15 cellular contexts compared by ENCODE assay signal in the genomic region with DNA sequence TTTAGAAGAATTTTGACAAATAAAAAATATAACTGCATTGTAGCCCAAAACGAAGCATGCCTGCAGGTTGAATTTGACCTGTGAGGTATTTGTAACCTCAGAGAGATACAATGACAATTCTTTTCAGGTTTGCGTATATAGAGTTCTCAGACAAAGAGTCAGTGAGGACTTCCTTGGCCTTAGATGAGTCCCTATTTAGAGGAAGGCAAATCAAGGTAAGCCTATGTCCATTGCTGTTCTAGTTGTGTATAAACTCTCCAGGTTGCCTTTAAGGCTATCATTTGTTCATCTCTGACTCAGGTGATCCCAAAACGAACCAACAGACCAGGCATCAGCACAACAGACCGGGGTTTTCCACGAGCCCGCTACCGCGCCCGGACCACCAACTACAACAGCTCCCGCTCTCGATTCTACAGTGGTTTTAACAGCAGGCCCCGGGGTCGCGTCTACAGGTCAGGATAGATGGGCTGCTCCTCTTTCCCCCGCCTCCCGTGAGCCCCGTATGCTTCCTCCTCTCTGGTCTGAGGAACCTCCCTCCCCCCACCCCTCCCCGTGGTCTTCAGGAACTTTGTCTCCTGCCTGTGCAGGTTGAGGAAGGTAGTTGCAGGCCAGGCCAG. TPM values are rescaled to one million over a fixed set of nuclear protein-coding genes. Genes with fewer than 3 reads are reported as not detected.
DNase-seq lines count a peak whose midpoint lies in the region; ATAC-seq and TF ChIP-seq lines count a peak whose summit lies in the region.
"Had no signal": no experiment of that assay in that cellular context is flagged by ENCODE, and none has a peak within 500 bp of the region (broad histone marks: within the 10 kb centered on the region; RNA-seq: fewer than 3 reads in every experiment).

No MANE protein-coding gene starts in this region.

- H3K4me2 ChIP-seq in neural progenitor cell (peak overlapping the region; percentile 95), GM23248 (ENCODE audit: unreplicated experiment) (no peak overlapping the region)

- peaks cover 1% of the 10 kb centered on the region for H3K9me3 Mint-ChIP-seq in activated naive CD8-positive, alpha-beta T cell treated with anti-CD3 and anti-CD28 coated beads for 36 hours
- no peaks in the 10 kb centered on the region for H3K9me3 Mint-ChIP-seq in neural progenitor cell

- intact Hi-C loops in right cardiac atrium (cut with DNase I) (loop anchor here (5.0 to 10.0 kb wide), 5 partner anchors 121 to 241 kb away; a partner anchor contains a TSS), cardiac septum (cut with DNase I) (no loop called here)

- no peak for TF ChIP-seq CTCF in neural progenitor cell (IDR thresholded peaks at IDR 0.05)

- peaks cover 29% of the 10 kb centered on the region for H3K79me2 ChIP-seq in neural progenitor cell (ENCODE audit: low read depth)
- peaks cover 31% of the 10 kb centered on the region for H3K79me2 ChIP-seq in GM23248 (ENCODE audit: insufficient read depth)

- H4K20me1 ChIP-seq in neural progenitor cell (ENCODE audit: low read depth), result peaks cover 20% of the 10 kb centered on the region
- H4K20me1 ChIP-seq in GM23248 (ENCODE audit: insufficient read depth), result no peaks in the 10 kb centered on the region

- H3K27me3 ChIP-seq in right cardiac atrium (ENCODE audit: control insufficient read depth, insufficient read depth) (no peaks in the 10 kb centered on the region), neural progenitor cell (no peaks in the 10 kb centered on the region), GM23248 (replicated peaks; ENCODE audit: insufficient read depth) (no peaks in the 10 kb centered on the region)
- H3K27me3 ChIP-seq: MG63, SJCRH30 had no signal

- H3K9me2 ChIP-seq in GM23248 (ENCODE audit: insufficient read depth), result no peaks in the 10 kb centered on the region

- in situ Hi-C loops in GM23248 (cut with MboI), result no loop called here

- no peak overlapping the region for H3K9ac ChIP-seq in neural progenitor cell
- H3K9ac ChIP-seq in GM23248, result no peak overlapping the region

- H3K27ac ChIP-seq in right cardiac atrium (ENCODE audit: low read length) (no peak overlapping the region), neural progenitor cell (no peak overlapping the region), GM23248 (no peak overlapping the region)
- H3K27ac ChIP-seq: SJCRH30 had no signal

- H3K36me3 ChIP-seq in neural progenitor cell, result peaks cover 14% of the 10 kb centered on the region
- H3K36me3 ChIP-seq in GM23248 (ENCODE audit: low read depth), result peaks cover 33% of the 10 kb centered on the region

- peak overlapping the region; percentile 18 for H3K4me3 Mint-ChIP-seq in activated naive CD8-positive, alpha-beta T cell treated with anti-CD3 and anti-CD28 coated beads for 36 hours
- H3K4me3 Mint-ChIP-seq in neural progenitor cell, result peak overlapping the region; percentile 47
- H3K4me3 Mint-ChIP-seq: CD14-positive monocyte had no signal

- H3K9me3 ChIP-seq in right cardiac atrium (ENCODE audit: control insufficient read depth, low read length), result no peaks in the 10 kb centered on the region
- H3K9me3 ChIP-seq in neural progenitor cell (ENCODE audit: low read depth), result no peaks in the 10 kb centered on the region
- H3K9me3 ChIP-seq in GM23248 (ENCODE audit: low read depth), result no peaks in the 10 kb centered on the region
- H3K9me3 ChIP-seq: MG63, SJCRH30 had no signal

- peaks cover 67% of the 10 kb centered on the region for H3F3A ChIP-seq in neural progenitor cell (ENCODE audit: low read depth)
- H3F3A ChIP-seq in GM23248 (ENCODE audit: insufficient read depth), result peaks cover 56% of the 10 kb centered on the region

- H3K4me1 Mint-ChIP-seq in activated naive CD8-positive, alpha-beta T cell treated with anti-CD3 and anti-CD28 coated beads for 36 hours, result peaks cover 23% of the 10 kb centered on the region
- H3K4me1 Mint-ChIP-seq in neural progenitor cell, result peaks cover 27% of the 10 kb centered on the region

- ATAC-seq in right cardiac atrium (no peak), GM19455 (IDR thresholded peaks at IDR 0.05; ENCODE audit: unreplicated experiment) (no peak)

- peaks cover 23% of the 10 kb centered on the region for H3K36me3 Mint-ChIP-seq in activated naive CD8-positive, alpha-beta T cell treated with anti-CD3 and anti-CD28 coated beads for 36 hours
- H3K36me3 Mint-ChIP-seq in neural progenitor cell, result peaks cover 27% of the 10 kb centered on the region

- H3K27me3 Mint-ChIP-seq in activated naive CD8-positive, alpha-beta T cell treated with anti-CD3 and anti-CD28 coated beads for 36 hours, result no peaks in the 10 kb centered on the region
- peaks cover 13% of the 10 kb centered on the region for H3K27me3 Mint-ChIP-seq in neural progenitor cell (ENCODE audit: insufficient read depth, low read depth)

- peak overlapping the region; percentile 29 for H3K27ac Mint-ChIP-seq in activated naive CD8-positive, alpha-beta T cell treated with anti-CD3 and anti-CD28 coated beads for 36 hours
- no peak overlapping the region for H3K27ac Mint-ChIP-seq in neural progenitor cell

- no peak overlapping the region for H3K4me3 ChIP-seq in right cardiac atrium (ENCODE audit: low read length)
- no peak overlapping the region for H3K4me3 ChIP-seq in neural progenitor cell
- H3K4me3 ChIP-seq in GM23248, result no peak overlapping the region

- WGBS in right cardiac atrium, result 82% methylated on average over 18 of the region's 18 CpGs
- 83 to 87% methylated on average over 12 to 18 of the region's 18 CpGs for WGBS in GM23248 (ENCODE audit: low coverage in 1 of 2, low lambda C conversion rate in 2 of 2, missing lambda C conversion rate in 2 of 2), 2 experiments

- H2AFZ ChIP-seq in neural progenitor cell (replicated peaks) (no peak overlapping the region), GM23248 (no peak overlapping the region)

- DNase-seq in right cardiac atrium (peak in 2 of 3 donors; percentile 47 to 51), cardiac septum (ENCODE audit: low spot score) (no peak), neural progenitor cell (ENCODE audit: low spot score) (no peak), GM23248 (no peak)
- no peak for DNase-seq in activated naive CD8-positive, alpha-beta T cell treated with anti-CD3 and anti-CD28 coated beads for 36 hours
- DNase-seq: ACHN; activated naive CD4-positive, alpha-beta T cell treated with Interleukin-2 at 50 U/mL for 16 hours; DMS79; MG63; NCI-H748 treated with DMSO at 0.1 percent for 48 hours; nucleus accumbens; retina; SJCRH30 had no signal

- H3K4me1 ChIP-seq in right cardiac atrium (ENCODE audit: control insufficient read depth, insufficient read depth, low read length), result peaks cover 4% of the 10 kb centered on the region
- peaks cover 22% of the 10 kb centered on the region for H3K4me1 ChIP-seq in neural progenitor cell
- peaks cover 8% of the 10 kb centered on the region for H3K4me1 ChIP-seq in GM23248 (ENCODE audit: insufficient read depth)

RNA-seq across cellular contexts. Expression of a gene that starts 2.7 kb away (rescaled TPM):
- total RNA-seq in right cardiac atrium, result 10 to 100 TPM; 93.6 to 97.9 (median 96.4) TPM
- 107 TPM for polyA plus RNA-seq in right cardiac atrium
- total RNA-seq in cardiac septum, result 82.9 TPM
- 100 to 1,000 TPM; 280 to 289 TPM for total RNA-seq in activated naive CD8-positive, alpha-beta T cell treated with anti-CD3 and anti-CD28 coated beads for 36 hours
- total RNA-seq in neural progenitor cell (ENCODE audit: low replicate concordance), result 264 and 298 TPM in 2 replicates
- 60.3 and 65.5 TPM in 2 replicates for total RNA-seq in GM23248 (2014; rRNA removed; shearing (Covaris generic))
- 57.8 and 61.2 TPM in 2 replicates for polyA plus RNA-seq in GM23248 (2016; fragmentation: Nextera tagmentation; extraction: Ambion mirVana)

RNA-seq across cellular contexts. Expression of a gene that starts 17.3 kb away (rescaled TPM):
- 10 to 100 TPM; 40.4 to 51.9 (median 48.8) TPM for total RNA-seq in right cardiac atrium
- 38.1 TPM for polyA plus RNA-seq in right cardiac atrium
- 48.2 TPM for total RNA-seq in cardiac septum
- 1 to 10 TPM; 1.4 to 1.8 TPM for total RNA-seq in activated naive CD8-positive, alpha-beta T cell treated with anti-CD3 and anti-CD28 coated beads for 36 hours
- 14.9 and 18.0 TPM in 2 replicates for total RNA-seq in neural progenitor cell (ENCODE audit: low replicate concordance)
- total RNA-seq in GM23248 (2014; rRNA removed; shearing (Covaris generic)), result 22.5 and 35.0 TPM in 2 replicates
- polyA plus RNA-seq in GM23248 (2016; fragmentation: Nextera tagmentation; extraction: Ambion mirVana), result 6.4 and 8.1 TPM in 2 replicates

RNA-seq across cellular contexts. Expression of a gene that starts 21.3 kb away (rescaled TPM):
- total RNA-seq in right cardiac atrium (10 to 100 TPM in 2 of 4 donors, 1 to 10 TPM in 2; 6.1 to 15.3 (median 10.6) TPM), cardiac septum (6.2 TPM), neural progenitor cell (ENCODE audit: low replicate concordance) (6.3 and 10.6 TPM in 2 replicates)
- polyA plus RNA-seq in right cardiac atrium (7.9 TPM), GM23248 (2016; fragmentation: Nextera tagmentation; extraction: Ambion mirVana) (1.4 and 1.6 TPM in 2 replicates)
- 10 to 100 TPM; 21.1 to 21.4 TPM for total RNA-seq in activated naive CD8-positive, alpha-beta T cell treated with anti-CD3 and anti-CD28 coated beads for 36 hours
- 4.1 and 4.3 TPM in 2 replicates for total RNA-seq in GM23248 (2014; rRNA removed; shearing (Covaris generic))

RNA-seq across cellular contexts. Expression of a gene that starts 28.7 kb away (rescaled TPM):
- total RNA-seq in right cardiac atrium, result 10 to 100 TPM; 42.4 to 72.5 (median 55.9) TPM
- 47.2 TPM for polyA plus RNA-seq in right cardiac atrium
- 10.6 TPM for total RNA-seq in cardiac septum
- 1 to 10 TPM; 2.2 to 2.9 TPM for total RNA-seq in activated naive CD8-positive, alpha-beta T cell treated with anti-CD3 and anti-CD28 coated beads for 36 hours
- total RNA-seq in neural progenitor cell (ENCODE audit: low replicate concordance), result 22.2 and 80.8 TPM in 2 replicates
- 32.8 and 42.3 TPM in 2 replicates for total RNA-seq in GM23248 (2014; rRNA removed; shearing (Covaris generic))
- 16.5 and 20.4 TPM in 2 replicates for polyA plus RNA-seq in GM23248 (2016; fragmentation: Nextera tagmentation; extraction: Ambion mirVana)
- polyA plus RNA-seq: CD14-positive monocyte had no signal

RNA-seq across cellular contexts. Expression of a gene that starts 38.0 kb away (rescaled TPM):
- total RNA-seq in right cardiac atrium (10 to 100 TPM in 2 of 4 donors, 1 to 10 TPM in 2; 8.4 to 12.7 (median 10.4) TPM), cardiac septum (9.0 TPM), neural progenitor cell (ENCODE audit: low replicate concordance) (21.0 and 22.7 TPM in 2 replicates)
- polyA plus RNA-seq in right cardiac atrium (9.8 TPM), GM23248 (2016; fragmentation: Nextera tagmentation; extraction: Ambion mirVana) (5.0 and 5.8 TPM in 2 replicates)
- total RNA-seq in activated naive CD8-positive, alpha-beta T cell treated with anti-CD3 and anti-CD28 coated beads for 36 hours, result 10 to 100 TPM; 10.8 to 12.7 TPM
- 7.6 and 8.7 TPM in 2 replicates for total RNA-seq in GM23248 (2014; rRNA removed; shearing (Covaris generic))

Comparison
In these comparisons a context has a peak if more than half of its experiments do, and no peak if none do; other contexts are left out.
1. DNase-seq: peak in right cardiac atrium (2 of 3); none in cardiac septum (single experiment), activated naive CD8-positive, alpha-beta T cell treated with anti-CD3 and anti-CD28 coated beads for 36 hours (single experiment), neural progenitor cell (single experiment) and GM23248 (single experiment).